In genomic region chr17:50052822-50053653, GRCh38 we compare ENCODE assay signal across 11 cellular contexts. TPM values are rescaled to one million over a fixed set of nuclear protein-coding genes. Genes with fewer than 3 reads are reported as not detected.
DNase-seq lines count a peak whose midpoint lies in the region; ATAC-seq and TF ChIP-seq lines count a peak whose summit lies in the region.
"Had no signal": no experiment of that assay in that cellular context is flagged by ENCODE, and none has a peak within 500 bp of the region (broad histone marks: within the 10 kb centered on the region; RNA-seq: fewer than 3 reads in every experiment).

No MANE protein-coding gene starts in this region.

- H3K36me3 ChIP-seq in lower lobe of right lung: no peaks in the 10 kb centered on the region
- peaks cover 0 to 4% (median 0%) of the 10 kb centered on the region in 4 donors for H3K36me3 ChIP-seq in upper lobe of left lung

- H3K4me1 Mint-ChIP-seq in T-helper 1 cell treated with Interleukin-12 subunit alpha and Interleukin-12 subunit beta and Interleukin-4 antibody, amounts not matched to agents 30 μg/mL and 1 μg/mL, for 36 hours (ENCODE audit: low read depth): peaks cover 54% of the 10 kb centered on the region
- H3K4me1 Mint-ChIP-seq in T-helper 17 cell: peaks cover 33% of the 10 kb centered on the region

- peak in 2 of 4 donors; percentile 72 to 78 for TF ChIP-seq EP300 in upper lobe of left lung (IDR thresholded peaks at IDR 0.05)

- WGBS in upper lobe of left lung, 2 donors: 42 to 45% methylated on average over 7 of the region's 7 CpGs

- H3K4me1 ChIP-seq in lower lobe of right lung (peaks cover 61% of the 10 kb centered on the region), upper lobe of left lung (peaks cover 55 to 83% (median 61%) of the 10 kb centered on the region in 4 donors)

- H3K27me3 Mint-ChIP-seq in T-helper 1 cell treated with Interleukin-12 subunit alpha and Interleukin-12 subunit beta and Interleukin-4 antibody, amounts not matched to agents 30 μg/mL and 1 μg/mL, for 36 hours (ENCODE audit: low read depth): no peaks in the 10 kb centered on the region
- peaks cover 10% of the 10 kb centered on the region for H3K27me3 Mint-ChIP-seq in T-helper 17 cell

- H3K4me3 Mint-ChIP-seq in T-helper 1 cell treated with Interleukin-12 subunit alpha and Interleukin-12 subunit beta and Interleukin-4 antibody, amounts not matched to agents 30 μg/mL and 1 μg/mL, for 36 hours: peak overlapping the region; percentile 4
- H3K4me3 Mint-ChIP-seq in T-helper 17 cell: no peak overlapping the region
- H3K4me3 Mint-ChIP-seq: activated CD4-positive, alpha-beta T cell treated with anti-CD3 and anti-CD28 coated beads for 36 hours; activated naive CD8-positive, alpha-beta T cell treated with anti-CD3 and anti-CD28 coated beads, Interleukin-2, amount 50 U/mL, for 24 hours had no signal

- intact Hi-C loops in lower lobe of right lung (cut with DNase I): no loop called here

- H3K27ac ChIP-seq in coronary artery: peak overlapping the region; percentile 39 to 72
- H3K27ac ChIP-seq in lower lobe of right lung: peak overlapping the region; percentile 96
- H3K27ac ChIP-seq in upper lobe of left lung: peak overlapping the region; percentile 90 to 98 (median 96)

- H3K9me3 ChIP-seq in lower lobe of right lung (no peaks in the 10 kb centered on the region), upper lobe of left lung (no peaks in the 10 kb centered on the region), T-helper 17 cell (ENCODE audit: control insufficient read depth, low read length, poor library complexity, severe bottlenecking) (no peaks in the 10 kb centered on the region)

- peaks cover 5% of the 10 kb centered on the region for H3K36me3 Mint-ChIP-seq in T-helper 1 cell treated with Interleukin-12 subunit alpha and Interleukin-12 subunit beta and Interleukin-4 antibody, amounts not matched to agents 30 μg/mL and 1 μg/mL, for 36 hours (ENCODE audit: low read depth)
- H3K36me3 Mint-ChIP-seq in T-helper 17 cell (ENCODE audit: low read depth): no peaks in the 10 kb centered on the region

- no peak for TF ChIP-seq CTCF in coronary artery (IDR thresholded peaks at IDR 0.05)
- no peak for TF ChIP-seq CTCF in lower lobe of right lung (IDR thresholded peaks at IDR 0.05)
- TF ChIP-seq CTCF in upper lobe of left lung (IDR thresholded peaks at IDR 0.05): no peak

- no peaks in the 10 kb centered on the region for H3K9me3 Mint-ChIP-seq in T-helper 1 cell treated with Interleukin-12 subunit alpha and Interleukin-12 subunit beta and Interleukin-4 antibody, amounts not matched to agents 30 μg/mL and 1 μg/mL, for 36 hours
- H3K9me3 Mint-ChIP-seq: activated naive CD8-positive, alpha-beta T cell treated with anti-CD3 and anti-CD28 coated beads, Interleukin-2, amount 50 U/mL, for 24 hours had no signal

- no peak for TF ChIP-seq POLR2A in upper lobe of left lung (IDR thresholded peaks at IDR 0.05)

- DNase-seq in T-helper 1 cell (no peak), coronary artery (ENCODE audit: low spot score) (no peak), lower lobe of right lung (peak; percentile 65), upper lobe of left lung (peak in 1 of 2 donors; percentile 67), T-helper 17 cell (no peak)
- no peak for DNase-seq in activated CD4-positive, alpha-beta T cell treated with anti-CD3 and anti-CD28 coated beads for 1 hour
- DNase-seq: activated CD4-positive, alpha-beta T cell treated with anti-CD3 and anti-CD28 coated beads for 36 hours; activated naive CD8-positive, alpha-beta T cell treated with anti-CD3 and anti-CD28 coated beads, Interleukin-2, amount 50 U/mL, for 24 hours; stimulated activated CD4-positive, alpha-beta T cell treated with anti-CD3 and anti-CD28 coated beads, Interleukin-4, amount 100 ng/mL, for 1 hour had no signal

- no peak for ATAC-seq in lower lobe of right lung
- ATAC-seq in upper lobe of left lung (ENCODE audit: low FRiP score in 2 of 2): no peak
- no peak for ATAC-seq in HG02763 (IDR thresholded peaks at IDR 0.05; ENCODE audit: unreplicated experiment)
- ATAC-seq in T-helper 17 cell: no peak
- ATAC-seq: activated CD4-positive, alpha-beta T cell treated with anti-CD3 and anti-CD28 coated beads for 36 hours; activated naive CD8-positive, alpha-beta T cell treated with anti-CD3 and anti-CD28 coated beads, Interleukin-2, amount 50 U/mL, for 24 hours had no signal

- no peaks in the 10 kb centered on the region for H3K27me3 ChIP-seq in lower lobe of right lung (ENCODE audit: low read depth)
- H3K27me3 ChIP-seq in upper lobe of left lung: no peaks in the 10 kb centered on the region

- H3K4me3 ChIP-seq in coronary artery (no peak overlapping the region), lower lobe of right lung (no peak overlapping the region), upper lobe of left lung (no peak overlapping the region)

- H3K27ac Mint-ChIP-seq in T-helper 1 cell treated with Interleukin-12 subunit alpha and Interleukin-12 subunit beta and Interleukin-4 antibody, amounts not matched to agents 30 μg/mL and 1 μg/mL, for 36 hours: no peak overlapping the region
- H3K27ac Mint-ChIP-seq in T-helper 17 cell: no peak overlapping the region
- H3K27ac Mint-ChIP-seq: activated CD4-positive, alpha-beta T cell treated with anti-CD3 and anti-CD28 coated beads for 36 hours; activated naive CD8-positive, alpha-beta T cell treated with anti-CD3 and anti-CD28 coated beads, Interleukin-2, amount 50 U/mL, for 24 hours had no signal

RNA-seq across cellular contexts. Expression of gene ITGA3, which starts 2.9 kb away (rescaled TPM):
- total RNA-seq in lower lobe of right lung (162 TPM), upper lobe of left lung (100 to 1,000 TPM; 193 to 469 (median 350) TPM), T-helper 17 cell (10 to 100 TPM in 1 of 2 donors, 1 to 10 TPM in 1; 8.0 to 10.6 TPM)

RNA-seq across cellular contexts. Expression of gene PDK2, which starts 42.1 kb away (rescaled TPM):
- total RNA-seq in lower lobe of right lung (35.7 TPM), upper lobe of left lung (10 to 100 TPM; 15.7 to 80.7 (median 34.9) TPM), T-helper 17 cell (10 to 100 TPM; 19.9 to 20.9 TPM)

RNA-seq across cellular contexts. Expression of gene DLX3, which starts 58.0 kb away (rescaled TPM):
- total RNA-seq in lower lobe of right lung (0.38 TPM), upper lobe of left lung (under 1 TPM in 4 of 6 donors, not detected in 2; 0.20 to 0.91 (median 0.54) TPM), T-helper 17 cell (not detected)

Comparison
In these comparisons a context has a peak if more than half of its experiments do, and no peak if none do; other contexts are left out.
1. RNA of gene ITGA3, which starts 2.9 kb away (total RNA-seq): 193 to 469 TPM in upper lobe of left lung and 162 TPM in lower lobe of right lung (single experiment); 8.0 to 10.6 TPM in T-helper 17 cell; every median in the first group is over 10 times any median in the second.
2. Peak in every context shown above with its lines, with median percentiles within 50 percentile points of each other: H3K27ac ChIP-seq.